Comparison of ENCODE assay signal across 16 cellular contexts in the genomic region with DNA sequence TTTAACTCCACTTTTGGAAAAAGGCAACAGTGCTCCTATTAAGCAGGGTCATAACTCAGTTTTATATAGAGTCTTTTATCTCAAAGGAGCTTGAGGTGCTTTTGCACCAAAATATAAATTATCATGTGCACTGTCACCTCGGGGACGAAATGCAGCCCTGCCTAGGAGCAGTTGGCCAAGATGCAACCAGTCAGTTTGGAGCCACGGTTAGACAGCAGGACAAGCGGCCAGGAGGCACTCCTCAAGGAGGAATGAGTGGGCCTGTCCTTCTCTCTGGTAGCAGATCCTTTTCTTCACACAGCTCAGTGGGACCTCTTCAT. TPM values are rescaled to one million over a fixed set of nuclear protein-coding genes. Genes with fewer than 3 reads are reported as not detected.
A peak's percentile ranks its signal among the peaks of the same experiment; 100 is the strongest.
DNase-seq lines count a peak whose midpoint lies in the region; ATAC-seq and TF ChIP-seq lines count a peak whose summit lies in the region.
"Had no signal": no experiment of that assay in that cellular context is flagged by ENCODE, and none has a peak within 500 bp of the region (broad histone marks: within the 10 kb centered on the region; RNA-seq: fewer than 3 reads in every experiment).

No MANE protein-coding gene starts in this region.

- no peaks in the 10 kb centered on the region for H3K9me2 ChIP-seq in GM23248 (ENCODE audit: insufficient read depth)

- DNase-seq in cardiac muscle cell (ENCODE audit: low read depth in 1 of 2, low spot score in 1 of 2) = no peak
- DNase-seq in Right ventricle myocardium inferior (ENCODE audit: missing footprints) = no peak
- peak; percentile 16 for DNase-seq in transverse colon
- no peak for DNase-seq in aorta
- DNase-seq in GM23248 = no peak
- DNase-seq in activated gamma-delta T cell (lab: John Stamatoyannopoulos, UW) = no peak
- no peak for DNase-seq in activated naive CD4-positive, alpha-beta T cell treated with Interleukin-2 at 50 U/mL for 16 hours
- DNase-seq: CD8-positive, alpha-beta T cell; COR-L47; DND-41; GDM1; H7 had no signal

- no peak overlapping the region for H3K4me2 ChIP-seq in GM23248 (ENCODE audit: unreplicated experiment)

- peaks cover 34% of the 10 kb centered on the region for H3K4me1 ChIP-seq in cardiac muscle cell (ENCODE audit: low read depth)
- H3K4me1 ChIP-seq in neuron (ENCODE audit: insufficient read depth, low read length) = peaks cover 24% of the 10 kb centered on the region
- H3K4me1 ChIP-seq in transverse colon = no peaks in the 10 kb centered on the region
- no peaks in the 10 kb centered on the region for H3K4me1 ChIP-seq in aorta (ENCODE audit: control insufficient read depth in 1 of 2, insufficient read depth in 2 of 2, low read length in 2 of 2)
- peaks cover 18% of the 10 kb centered on the region for H3K4me1 ChIP-seq in GM23248 (ENCODE audit: insufficient read depth)

- no peaks in the 10 kb centered on the region for H3K27me3 ChIP-seq in cardiac muscle cell
- H3K27me3 ChIP-seq in neuron (ENCODE audit: insufficient read depth, low read length) = no peaks in the 10 kb centered on the region
- no peaks in the 10 kb centered on the region for H3K27me3 ChIP-seq in transverse colon
- no peaks in the 10 kb centered on the region for H3K27me3 ChIP-seq in aorta (ENCODE audit: control insufficient read depth in 1 of 2, insufficient read depth in 2 of 2, low read length in 1 of 2)
- H3K27me3 ChIP-seq in GM23248 (replicated peaks; ENCODE audit: insufficient read depth) = peaks cover 9% of the 10 kb centered on the region; the same call in 1 of the 2 replicates

- H3K27ac ChIP-seq in cardiac muscle cell (peak overlapping the region; percentile 90), transverse colon (peak overlapping the region in 3 of 4 donors; percentile 17 to 73 (median 72)), aorta (ENCODE audit: low read depth in 1 of 2, low read length in 2 of 2) (no peak overlapping the region), GM23248 (no peak overlapping the region)
- H3K27ac ChIP-seq: 22Rv1 had no signal

- no peak overlapping the region for H3K4me3 ChIP-seq in cardiac muscle cell
- no peak overlapping the region for H3K4me3 ChIP-seq in neuron (ENCODE audit: low read length)
- no peak overlapping the region for H3K4me3 ChIP-seq in transverse colon
- no peak overlapping the region for H3K4me3 ChIP-seq in aorta (ENCODE audit: low read length in 2 of 2)
- no peak overlapping the region for H3K4me3 ChIP-seq in GM23248

- H3K9me3 ChIP-seq in cardiac muscle cell (ENCODE audit: low read depth) = no peaks in the 10 kb centered on the region
- H3K9me3 ChIP-seq in neuron (ENCODE audit: low read length) = no peaks in the 10 kb centered on the region
- no peaks in the 10 kb centered on the region for H3K9me3 ChIP-seq in transverse colon
- no peaks in the 10 kb centered on the region for H3K9me3 ChIP-seq in aorta (ENCODE audit: control insufficient read depth, low read length)
- H3K9me3 ChIP-seq in GM23248 (ENCODE audit: low read depth) = no peaks in the 10 kb centered on the region

- ATAC-seq in Right ventricle myocardium inferior (no peak), aorta (ENCODE audit: low FRiP score) (peak; percentile 46)
- ATAC-seq: CD8-positive, alpha-beta T cell; HepG2 had no signal

- H3K9ac ChIP-seq in GM23248 = no peak overlapping the region

- H3K79me2 ChIP-seq in GM23248 (ENCODE audit: insufficient read depth) = no peaks in the 10 kb centered on the region

- intact Hi-C loops in Right ventricle myocardium inferior (cut with DNase I) (no loop called here), transverse colon (cut with DNase I; ENCODE audit: low total_unique reads) (loop anchor here (10.0 kb wide), 1 partner anchor 61 kb away; a partner anchor contains a TSS), aorta (cut with DNase I) (no loop called here)

- in situ Hi-C loops in transverse colon (cut with MboI; ENCODE audit: low pct_ligation_motif_present in 1 of 4, low pct_unique_long_range_greater_than_20kb in 1 of 4, low sequenced_read_pairs in 3 of 4) = no loop called here
- in situ Hi-C loops in GM23248 (cut with MboI) = no loop called here

- 56% methylated on average over 4 of the region's 4 CpGs; no CpG with 5 or more reads in 1 of the 2 donors for WGBS in transverse colon (ENCODE audit: low coverage in 1 of 2), 2 donors
- WGBS in aorta, 2 donors = 23 to 24% methylated on average over 4 of the region's 4 CpGs
- WGBS in GM23248 (ENCODE audit: low coverage in 1 of 2, low lambda C conversion rate in 2 of 2, missing lambda C conversion rate in 2 of 2), 2 experiments = 37 to 47% methylated on average over 4 of the region's 4 CpGs

- TF ChIP-seq EP300 in transverse colon (IDR thresholded peaks at IDR 0.05; ENCODE audit: low read depth) = peak; percentile 9

- peaks cover 7% of the 10 kb centered on the region for H3F3A ChIP-seq in GM23248 (ENCODE audit: insufficient read depth)

- TF ChIP-seq POLR2A in transverse colon (IDR thresholded peaks at IDR 0.05) = no peak

- TF ChIP-seq CTCF in cardiac muscle cell (IDR thresholded peaks at IDR 0.05; ENCODE audit: low read depth, low read length) (no peak), transverse colon (IDR thresholded peaks at IDR 0.05) (no peak)

- H4K20me1 ChIP-seq in GM23248 (ENCODE audit: insufficient read depth) = no peaks in the 10 kb centered on the region

- H3K36me3 ChIP-seq in cardiac muscle cell = no peaks in the 10 kb centered on the region
- H3K36me3 ChIP-seq in neuron (ENCODE audit: insufficient read depth, low read length) = no peaks in the 10 kb centered on the region
- no peaks in the 10 kb centered on the region for H3K36me3 ChIP-seq in transverse colon
- no peaks in the 10 kb centered on the region for H3K36me3 ChIP-seq in aorta (ENCODE audit: control insufficient read depth in 1 of 2, insufficient read depth in 2 of 2, low read length in 1 of 2)
- no peaks in the 10 kb centered on the region for H3K36me3 ChIP-seq in GM23248 (ENCODE audit: low read depth)

- H2AFZ ChIP-seq in neuron (ENCODE audit: low read depth, low read length) = peak overlapping the region; percentile 99
- H2AFZ ChIP-seq in GM23248 = no peak overlapping the region

RNA-seq across cellular contexts. Expression of a gene that starts 56.8 kb away (rescaled TPM):
- total RNA-seq in cardiac muscle cell = 36.7 and 44.3 TPM in 2 replicates
- polyA plus RNA-seq in cardiac muscle cell = 17.2 and 23.3 TPM in 2 replicates
- total RNA-seq in Right ventricle myocardium inferior = 25.6 TPM
- total RNA-seq in transverse colon = 10 to 100 TPM; 13.0 to 40.8 (median 19.9) TPM
- total RNA-seq in aorta = 10 to 100 TPM; 53.0 to 82.4 TPM
- polyA plus RNA-seq in aorta = 10 to 100 TPM; 13.6 to 47.3 TPM
- 24.3 and 24.8 TPM in 2 replicates for total RNA-seq in GM23248 (2014; rRNA removed; shearing (Covaris generic))
- 17.1 and 21.1 TPM in 2 replicates for polyA plus RNA-seq in GM23248 (2016; fragmentation: Nextera tagmentation; extraction: Ambion mirVana)
- total RNA-seq: CD8-positive, alpha-beta T cell had no signal
- polyA plus RNA-seq: CD14-positive monocyte had no signal

Comparison
In these comparisons a context has a peak if more than half of its experiments do, and no peak if none do; other contexts are left out.
1. H3K27ac ChIP-seq: peak in cardiac muscle cell (single experiment) and transverse colon (3 of 4); none in aorta (0 of 2) and GM23248 (single experiment).